In genomic region chr7:28973591-28973990, GRCh38 we compare ENCODE assay signal across 30 cellular contexts. TPM values are rescaled to one million over a fixed set of nuclear protein-coding genes. Genes with fewer than 3 reads are reported as not detected.
"Had no signal": no experiment of that assay in that cellular context is flagged by ENCODE, and none has a peak within 500 bp of the region (broad histone marks: within the 10 kb centered on the region; RNA-seq: fewer than 3 reads in every experiment).

No MANE protein-coding gene starts in this region.

- DNase-seq: activated B cell treated with CpG ODN at 0.5 μM for 24 hours; activated CD4-positive, alpha-beta T cell treated with anti-CD3 and anti-CD28 coated beads for 48 hours; activated CD4-positive, alpha-beta T cell treated with anti-CD3 and anti-CD28 coated beads, Interleukin-2, amount 50 U/mL, for 1 hour; activated CD4-positive, alpha-beta T cell treated with anti-CD3 and anti-CD28 coated beads, Interleukin-2, amount 50 U/mL, for 48 hours; activated CD8-positive, alpha-beta memory T cell treated with anti-CD3 and anti-CD28 coated beads for 24 hours; activated CD8-positive, alpha-beta T cell treated with anti-CD3 and anti-CD28 coated beads for 36 hours; activated gamma-delta T cell; activated naive CD4-positive, alpha-beta T cell; activated naive CD4-positive, alpha-beta T cell treated with anti-CD3 and anti-CD28 coated beads, Interleukin-2, amount 10 ng/mL, durations not matched to agents 7 days and 5 days; activated naive CD8-positive, alpha-beta T cell treated with anti-CD3 and anti-CD28 coated beads, Interleukin-2, amount 10 ng/mL, durations not matched to agents 7 days and 5 days; activated T-cell treated with anti-CD3 and anti-CD28 coated beads, Interleukin-2, amount 50 U/mL, for 4 hours; caudate nucleus; cortex of kidney; dermis blood vessel endothelial cell; effector CD4-positive, alpha-beta T cell; effector memory CD8-positive, alpha-beta T cell; erythroblast; esophagus squamous epithelium; foreskin melanocyte; heart right ventricle; T-helper 17 cell; T1000; WERI-Rb-1 had no signal

- H3K4me3 ChIP-seq: esophagus squamous epithelium, gastroesophageal sphincter, heart right ventricle, hepatocyte had no signal

- H3K27me3 ChIP-seq: esophagus squamous epithelium, gastroesophageal sphincter, heart right ventricle, hepatocyte had no signal

- FAIRE-seq: astrocyte, colon had no signal

- H3K36me3 Mint-ChIP-seq: activated naive CD4-positive, alpha-beta T cell treated with anti-CD3 and anti-CD28 coated beads, Interleukin-2, amount 10 ng/mL, durations not matched to agents 7 days and 5 days had no signal

- H3K4me3 Mint-ChIP-seq: activated B cell treated with CpG ODN at 0.5 μM for 24 hours; activated CD8-positive, alpha-beta T cell treated with anti-CD3 and anti-CD28 coated beads for 36 hours; activated naive CD4-positive, alpha-beta T cell treated with anti-CD3 and anti-CD28 coated beads, Interleukin-2, amount 10 ng/mL, durations not matched to agents 7 days and 5 days; activated naive CD8-positive, alpha-beta T cell treated with anti-CD3 and anti-CD28 coated beads, Interleukin-2, amount 10 ng/mL, durations not matched to agents 7 days and 5 days; activated T-cell treated with anti-CD3 and anti-CD28 coated beads, Interleukin-2, amount 50 U/mL, for 4 hours; effector memory CD8-positive, alpha-beta T cell; T-helper 17 cell; T-helper 2 cell treated with Interferon-gamma antibody and Interleukin-4, amounts not matched to agents 5 μg/mL and 100 μg/mL, for 36 hours had no signal

- H2AFZ ChIP-seq: hepatocyte had no signal

- H3K4me1 Mint-ChIP-seq: activated B cell treated with CpG ODN at 0.5 μM for 24 hours; activated naive CD4-positive, alpha-beta T cell treated with anti-CD3 and anti-CD28 coated beads, Interleukin-2, amount 10 ng/mL, durations not matched to agents 7 days and 5 days; activated naive CD8-positive, alpha-beta T cell treated with anti-CD3 and anti-CD28 coated beads, Interleukin-2, amount 10 ng/mL, durations not matched to agents 7 days and 5 days; T-helper 17 cell had no signal

- H3K36me3 ChIP-seq: esophagus squamous epithelium, gastroesophageal sphincter, heart right ventricle, WERI-Rb-1 had no signal

- H3K27me3 Mint-ChIP-seq: activated naive CD4-positive, alpha-beta T cell treated with anti-CD3 and anti-CD28 coated beads, Interleukin-2, amount 10 ng/mL, durations not matched to agents 7 days and 5 days; activated naive CD8-positive, alpha-beta T cell treated with anti-CD3 and anti-CD28 coated beads, Interleukin-2, amount 10 ng/mL, durations not matched to agents 7 days and 5 days; T-helper 17 cell had no signal

- H3K27ac Mint-ChIP-seq: activated B cell treated with CpG ODN at 0.5 μM for 24 hours; activated CD8-positive, alpha-beta T cell treated with anti-CD3 and anti-CD28 coated beads for 36 hours; activated naive CD4-positive, alpha-beta T cell treated with anti-CD3 and anti-CD28 coated beads, Interleukin-2, amount 10 ng/mL, durations not matched to agents 7 days and 5 days; activated naive CD4-positive, alpha-beta T cell treated with anti-CD3 and anti-CD28 coated beads, Interleukin-2, amount 50 U/mL, for 72 hours; activated naive CD8-positive, alpha-beta T cell treated with anti-CD3 and anti-CD28 coated beads, Interleukin-2, amount 10 ng/mL, durations not matched to agents 7 days and 5 days; effector memory CD8-positive, alpha-beta T cell; T-helper 17 cell; T-helper 2 cell treated with Interferon-gamma antibody and Interleukin-4, amounts not matched to agents 5 μg/mL and 100 μg/mL, for 36 hours had no signal

- ATAC-seq: activated CD4-positive, CD25-positive, alpha-beta regulatory T cell treated with anti-CD3 and anti-CD28 coated beads, Interleukin-2, amount 50 U/mL, for 24 hours; activated CD8-positive, alpha-beta T cell treated with anti-CD3 and anti-CD28 coated beads for 36 hours; activated naive CD4-positive, alpha-beta T cell treated with anti-CD3 and anti-CD28 coated beads, Interleukin-2, amount 50 U/mL, for 72 hours; activated T-cell treated with anti-CD3 and anti-CD28 coated beads, Interleukin-2, amount 50 U/mL, for 4 hours; effector memory CD8-positive, alpha-beta T cell; gastroesophageal sphincter; heart right ventricle; T-helper 17 cell had no signal

- H3K79me2 ChIP-seq: hepatocyte had no signal

- H3K4me1 ChIP-seq: esophagus squamous epithelium, gastroesophageal sphincter, heart right ventricle had no signal

- H3K4me2 ChIP-seq: hepatocyte had no signal

- H3K27ac ChIP-seq: esophagus squamous epithelium, gastroesophageal sphincter, heart right ventricle, hepatocyte, WERI-Rb-1 had no signal

RNA-seq across cellular contexts. Expression of gene TRIL, which starts 15.5 kb away (rescaled TPM):
- total RNA-seq: activated B cell treated with CpG ODN at 0.5 μM for 24 hours; activated CD8-positive, alpha-beta T cell treated with anti-CD3 and anti-CD28 coated beads for 36 hours; activated naive CD8-positive, alpha-beta T cell treated with anti-CD3 and anti-CD28 coated beads, Interleukin-2, amount 10 ng/mL, durations not matched to agents 7 days and 5 days; T-helper 17 cell had no signal
